Comparison of ENCODE assay signal across 25 cellular contexts in the genomic region with DNA sequence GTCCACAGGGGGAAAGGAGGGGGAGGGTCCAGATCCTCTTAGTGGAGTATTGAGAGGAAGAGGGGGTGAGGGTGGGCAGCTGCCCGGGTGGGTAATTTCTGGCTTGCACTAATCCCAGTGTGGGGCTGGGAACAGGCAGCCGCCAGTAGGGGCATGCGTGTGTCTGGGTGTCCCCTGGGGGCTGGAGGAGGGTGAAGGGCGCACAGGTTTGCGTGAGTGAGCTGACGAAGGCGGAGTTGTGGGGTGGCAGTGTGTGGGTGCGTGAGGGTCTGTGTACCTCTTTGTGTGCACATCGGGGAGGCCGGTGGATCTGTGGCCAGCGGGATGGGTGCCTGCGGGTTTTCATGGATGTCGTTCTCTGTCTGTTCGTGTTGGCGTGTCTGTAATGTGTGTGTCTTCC.
"Had no signal": no experiment of that assay in that cellular context is flagged by ENCODE, and none has a peak within 500 bp of the region (broad histone marks: within the 10 kb centered on the region; RNA-seq: fewer than 3 reads in every experiment).

No MANE protein-coding gene starts in this region.

- H3K36me3 Mint-ChIP-seq: activated naive CD8-positive, alpha-beta T cell treated with anti-CD3 and anti-CD28 coated beads, Interleukin-2, amount 10 ng/mL, durations not matched to agents 7 days and 5 days had no signal

- H3K27ac ChIP-seq: adrenal gland, breast epithelium, Peyer's patch, RWPE1, SJCRH30 had no signal

- H3K4me1 ChIP-seq: adrenal gland, breast epithelium, Peyer's patch, SJCRH30 had no signal

- ATAC-seq: activated CD4-positive, CD25-positive, alpha-beta regulatory T cell treated with anti-CD3 and anti-CD28 coated beads, Interleukin-2, amount 50 U/mL, for 24 hours; activated CD8-positive, alpha-beta T cell treated with anti-CD3 and anti-CD28 coated beads for 36 hours; SK-N-SH treated with all-trans-retinoic acid at 6 μM for 48 hours had no signal

- H3K9me3 Mint-ChIP-seq: activated CD8-positive, alpha-beta T cell treated with anti-CD3 and anti-CD28 coated beads for 36 hours; activated naive CD8-positive, alpha-beta T cell treated with anti-CD3 and anti-CD28 coated beads, Interleukin-2, amount 10 ng/mL, durations not matched to agents 7 days and 5 days; T-helper 2 cell treated with Interferon-gamma antibody and Interleukin-4, amounts not matched to agents 5 μg/mL and 100 μg/mL, for 36 hours had no signal

- H3K4me3 Mint-ChIP-seq: activated CD8-positive, alpha-beta T cell treated with anti-CD3 and anti-CD28 coated beads for 36 hours; activated naive CD8-positive, alpha-beta T cell treated with anti-CD3 and anti-CD28 coated beads, Interleukin-2, amount 10 ng/mL, durations not matched to agents 7 days and 5 days; T-helper 2 cell treated with Interferon-gamma antibody and Interleukin-4, amounts not matched to agents 5 μg/mL and 100 μg/mL, for 36 hours had no signal

- DNase-seq: activated CD4-positive, alpha-beta T cell treated with anti-CD3 and anti-CD28 coated beads for 4 hours; activated CD8-positive, alpha-beta memory T cell treated with anti-CD3 and anti-CD28 coated beads, Interleukin-2, amount 50 U/mL, for 4 hours; activated CD8-positive, alpha-beta T cell treated with anti-CD3 and anti-CD28 coated beads for 36 hours; activated naive CD4-positive, alpha-beta T cell treated with anti-CD3 and anti-CD28 coated beads, Interleukin-2, amount 50 U/mL, for 16 hours; activated naive CD8-positive, alpha-beta T cell treated with anti-CD3 and anti-CD28 coated beads, Interleukin-2, amount 10 ng/mL, durations not matched to agents 7 days and 5 days; adrenal gland; anterior cingulate cortex; caudate nucleus; Kasumi-1; NCI-H1105 treated with DMSO at 0.1 percent for 48 hours; NCI-H146; NCI-H187 treated with DMSO at 0.1 percent for 48 hours; NCI-H2081 treated with DMSO at 0.1 percent for 48 hours; NCI-H446; NCI-H526; NCI-H774; Peyer's patch; Right ventricle myocardium superior; SJCRH30; SW 1271 had no signal

- H3K4me3 ChIP-seq: adrenal gland, breast epithelium, Peyer's patch, SJCRH30 had no signal

- H3K9me3 ChIP-seq: adrenal gland, breast epithelium, Peyer's patch, SJCRH30 had no signal

- H3K27me3 ChIP-seq: Peyer's patch had no signal

- H3K36me3 ChIP-seq: adrenal gland, breast epithelium, Peyer's patch, SJCRH30 had no signal

- H3K27ac Mint-ChIP-seq: activated CD8-positive, alpha-beta T cell treated with anti-CD3 and anti-CD28 coated beads for 36 hours; activated naive CD8-positive, alpha-beta T cell treated with anti-CD3 and anti-CD28 coated beads, Interleukin-2, amount 10 ng/mL, durations not matched to agents 7 days and 5 days; T-helper 2 cell treated with Interferon-gamma antibody and Interleukin-4, amounts not matched to agents 5 μg/mL and 100 μg/mL, for 36 hours had no signal

- H3K4me1 Mint-ChIP-seq: activated naive CD8-positive, alpha-beta T cell treated with anti-CD3 and anti-CD28 coated beads, Interleukin-2, amount 10 ng/mL, durations not matched to agents 7 days and 5 days had no signal
